Comparison of ENCODE assay signal across 24 cellular contexts in the genomic region with DNA sequence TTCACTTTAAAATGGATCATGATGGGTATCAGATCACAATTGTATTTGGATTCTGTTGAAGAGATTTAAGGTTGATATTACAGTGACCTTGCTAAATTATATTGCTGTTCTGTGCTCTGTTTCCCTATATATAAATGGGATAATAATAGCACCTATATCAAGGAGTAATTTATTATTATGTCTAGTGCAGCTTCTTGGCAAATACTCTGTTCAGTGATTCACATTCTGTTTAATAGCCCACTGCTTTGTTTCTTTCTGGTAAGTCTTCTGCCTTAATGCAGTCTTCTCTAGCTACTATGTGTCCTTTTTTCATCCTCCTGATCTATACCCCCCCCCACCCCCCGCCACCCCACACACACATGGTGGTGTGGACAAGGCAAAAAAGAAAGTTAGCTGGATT.
"Had no signal": no experiment of that assay in that cellular context is flagged by ENCODE, and none has a peak within 500 bp of the region (broad histone marks: within the 10 kb centered on the region; RNA-seq: fewer than 3 reads in every experiment).

No MANE protein-coding gene starts in this region.

- H3K9me3 Mint-ChIP-seq: T-cell; T-helper 2 cell treated with Interferon-gamma antibody and Interleukin-4, amounts not matched to agents 5 μg/mL and 100 μg/mL, for 36 hours had no signal

- H3K27ac Mint-ChIP-seq: activated CD8-positive, alpha-beta T cell treated with anti-CD3 and anti-CD28 coated beads, Interleukin-2, amount 10 ng/mL, durations not matched to agents 7 days and 5 days; activated naive CD4-positive, alpha-beta T cell treated with anti-CD3 and anti-CD28 coated beads, Interleukin-2, amount 50 U/mL, for 72 hours; activated T-helper 1 cell treated with anti-CD3 and anti-CD28 coated beads, Interleukin-12 subunit alpha, Interleukin-12 subunit beta, Interleukin-2, Interleukin-4 antibody, amounts not matched to agents 30 ng/mL and 10 ng/mL and 1 ng/mL, durations not matched to agents 14 hours and 24 hours and 36 hours; naive B cell; stimulated activated effector memory CD8-positive, alpha-beta T cell treated with anti-CD3 and anti-CD28 coated beads, Interleukin-12 subunit alpha, Interleukin-12 subunit beta, amount 100 ng/mL, for 72 hours; stimulated activated naive CD8-positive, alpha-beta T cell treated with anti-CD3 and anti-CD28 coated beads, Interleukin-15, amount 100 ng/mL, for 72 hours; T-cell; T-helper 2 cell treated with Interferon-gamma antibody and Interleukin-4, amounts not matched to agents 5 μg/mL and 100 μg/mL, for 36 hours had no signal

- ATAC-seq: activated CD8-positive, alpha-beta T cell treated with anti-CD3 and anti-CD28 coated beads, Interleukin-2, amount 10 ng/mL, durations not matched to agents 7 days and 5 days; activated naive CD4-positive, alpha-beta T cell treated with anti-CD3 and anti-CD28 coated beads, Interleukin-2, amount 50 U/mL, for 72 hours; left cardiac atrium; right lobe of liver; stimulated activated effector memory CD8-positive, alpha-beta T cell treated with anti-CD3 and anti-CD28 coated beads, Interleukin-12 subunit alpha, Interleukin-12 subunit beta, amount 100 ng/mL, for 72 hours; stimulated activated naive CD8-positive, alpha-beta T cell treated with anti-CD3 and anti-CD28 coated beads, Interleukin-15, amount 100 ng/mL, for 72 hours; T-cell had no signal

- H3K4me1 ChIP-seq: breast epithelium, prostate gland, right lobe of liver had no signal

- H3K4me3 ChIP-seq: ascending aorta, breast epithelium, coronary artery, heart right ventricle, prostate gland, right lobe of liver, tibial artery had no signal

- H3K36me3 Mint-ChIP-seq: stimulated activated effector memory CD8-positive, alpha-beta T cell treated with anti-CD3 and anti-CD28 coated beads, Interleukin-12 subunit alpha, Interleukin-12 subunit beta, amount 100 ng/mL, for 72 hours had no signal

- H3K27me3 ChIP-seq: ascending aorta, breast epithelium, right lobe of liver, tibial artery had no signal

- H3K4me3 Mint-ChIP-seq: activated CD8-positive, alpha-beta T cell treated with anti-CD3 and anti-CD28 coated beads, Interleukin-2, amount 10 ng/mL, durations not matched to agents 7 days and 5 days; activated T-helper 1 cell treated with anti-CD3 and anti-CD28 coated beads, Interleukin-12 subunit alpha, Interleukin-12 subunit beta, Interleukin-2, Interleukin-4 antibody, amounts not matched to agents 30 ng/mL and 10 ng/mL and 1 ng/mL, durations not matched to agents 14 hours and 24 hours and 36 hours; endodermal cell; naive B cell; stimulated activated effector memory CD8-positive, alpha-beta T cell treated with anti-CD3 and anti-CD28 coated beads, Interleukin-12 subunit alpha, Interleukin-12 subunit beta, amount 100 ng/mL, for 72 hours; stimulated activated naive CD8-positive, alpha-beta T cell treated with anti-CD3 and anti-CD28 coated beads, Interleukin-15, amount 100 ng/mL, for 72 hours; T-cell; T-helper 2 cell treated with Interferon-gamma antibody and Interleukin-4, amounts not matched to agents 5 μg/mL and 100 μg/mL, for 36 hours had no signal

- H3K9me3 ChIP-seq: ascending aorta, breast epithelium, prostate gland, right lobe of liver, tibial artery had no signal

- H3K27ac ChIP-seq: breast epithelium, coronary artery, heart right ventricle, prostate gland, right lobe of liver, tibial artery, WERI-Rb-1 had no signal

- H3K36me3 ChIP-seq: ascending aorta, breast epithelium, prostate gland, right lobe of liver, tibial artery, WERI-Rb-1 had no signal

- H3K27me3 Mint-ChIP-seq: stimulated activated naive CD8-positive, alpha-beta T cell treated with anti-CD3 and anti-CD28 coated beads, Interleukin-15, amount 100 ng/mL, for 72 hours; T-cell had no signal

- H3K4me1 Mint-ChIP-seq: naive B cell; stimulated activated naive CD8-positive, alpha-beta T cell treated with anti-CD3 and anti-CD28 coated beads, Interleukin-15, amount 100 ng/mL, for 72 hours had no signal

- DNase-seq: activated CD4-positive, alpha-beta T cell treated with anti-CD3 and anti-CD28 coated beads for 1 hour; activated CD4-positive, alpha-beta T cell treated with anti-CD3 and anti-CD28 coated beads, Interleukin-2, amount 50 U/mL, for 1 hour; activated CD8-positive, alpha-beta T cell treated with anti-CD3 and anti-CD28 coated beads, Interleukin-2, amount 10 ng/mL, durations not matched to agents 7 days and 5 days; activated gamma-delta T cell treated with Interleukin-2 at 50 U/mL for 16 hours; endodermal cell; heart right ventricle; islet precursor cell; left cardiac atrium; naive B cell; right lobe of liver; small intestine; stimulated activated CD4-positive, alpha-beta T cell treated with anti-CD3 and anti-CD28 coated beads, Interleukin-2, amount 100 ng/mL, for 24 hours; stimulated activated naive CD8-positive, alpha-beta T cell treated with anti-CD3 and anti-CD28 coated beads, Interleukin-15, amount 100 ng/mL, for 72 hours; T-cell; tibial artery; WERI-Rb-1 had no signal
